25 cellular contexts compared by ENCODE assay signal in the genomic region with DNA sequence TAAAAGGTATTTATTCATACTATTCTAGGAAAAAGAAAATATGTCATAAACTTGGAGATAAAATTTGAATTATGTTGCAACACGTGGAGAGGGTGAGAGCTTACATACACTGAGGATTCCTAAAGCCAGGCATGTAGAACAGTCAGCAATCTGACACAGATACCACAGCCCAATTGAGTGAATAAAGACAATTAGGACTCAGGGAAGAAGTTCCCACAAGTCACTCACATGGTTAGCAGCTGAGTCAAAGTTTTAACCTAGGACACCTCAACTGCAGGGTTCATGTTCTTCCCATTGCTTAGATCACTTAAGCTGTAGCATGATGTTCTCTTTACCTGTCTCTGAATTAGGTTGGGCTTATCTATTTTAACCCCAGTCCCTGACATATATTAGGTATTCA.
DNase-seq lines count a peak whose midpoint lies in the region; ATAC-seq, FAIRE-seq and TF ChIP-seq lines count a peak whose summit lies in the region.
"Had no signal": no experiment of that assay in that cellular context is flagged by ENCODE, and none has a peak within 500 bp of the region (broad histone marks: within the 10 kb centered on the region; RNA-seq: fewer than 3 reads in every experiment).

No MANE protein-coding gene starts in this region.

- H3K27ac ChIP-seq in astrocyte (ENCODE audit: low read depth, low read length) (no peak overlapping the region), hepatocyte (no peak overlapping the region)
- H3K27ac ChIP-seq: BLaER1 had no signal

- no peak overlapping the region for H3K4me3 Mint-ChIP-seq in astrocyte (ENCODE audit: unreplicated experiment)
- H3K4me3 Mint-ChIP-seq: CD14-positive monocyte; CD4-positive, alpha-beta memory T cell; CD4-positive, CD25-positive, alpha-beta regulatory T cell; CD8-positive, alpha-beta memory T cell had no signal

- H3K27me3 ChIP-seq in astrocyte (ENCODE audit: insufficient read depth, low read length) (no peaks in the 10 kb centered on the region), hepatocyte (no peaks in the 10 kb centered on the region)
- H3K27me3 ChIP-seq: BE2C, BLaER1 had no signal

- DNase-seq in astrocyte (ENCODE audit: low read depth) (peak; percentile 26), kidney glomerular epithelial cell (lab: John Stamatoyannopoulos, UW) (peak; percentile 18), GM10266 (ENCODE audit: extremely low spot score) (no peak), hepatocyte (ENCODE audit: low spot score) (no peak)
- DNase-seq: 8988T; ACHN; BE2C; C1 segment of cervical spinal cord; CD4-positive, alpha-beta memory T cell; CD4-positive, CD25-positive, alpha-beta regulatory T cell; CD8-positive, alpha-beta memory T cell; COR-L47; DMS 273 treated with DMSO at 0.1 percent for 48 hours; DMS153; DMS53; DMS79; DND-41; EL; GDM1 had no signal

- H3K4me3 ChIP-seq in astrocyte (ENCODE audit: insufficient read depth, low read depth, low read length) (no peak overlapping the region), hepatocyte (no peak overlapping the region)
- H3K4me3 ChIP-seq: BLaER1 had no signal

- H3K4me2 ChIP-seq in astrocyte (ENCODE audit: low read length) (no peak overlapping the region), hepatocyte (no peak overlapping the region)
- H3K4me2 ChIP-seq: BLaER1 had no signal

- no peaks in the 10 kb centered on the region for H3K36me3 Mint-ChIP-seq in astrocyte (ENCODE audit: low read depth, unreplicated experiment)
- H3K36me3 Mint-ChIP-seq: CD14-positive monocyte; CD4-positive, alpha-beta memory T cell; CD4-positive, CD25-positive, alpha-beta regulatory T cell; CD8-positive, alpha-beta memory T cell had no signal

- TF ChIP-seq CTCF in astrocyte (IDR thresholded peaks at IDR 0.05; ENCODE audit: insufficient read depth, low read depth, low read length): no peak
- TF ChIP-seq CTCF in GM10266 (IDR thresholded peaks at IDR 0.05; ENCODE audit: control insufficient read depth, insufficient read depth, low read depth, missing control alignments): no peak
- TF ChIP-seq CTCF in hepatocyte (IDR thresholded peaks at IDR 0.05; ENCODE audit: poor library complexity): no peak

- H3K27me3 Mint-ChIP-seq in astrocyte (ENCODE audit: low read depth, unreplicated experiment): no peaks in the 10 kb centered on the region
- H3K27me3 Mint-ChIP-seq: CD4-positive, CD25-positive, alpha-beta regulatory T cell had no signal

- FAIRE-seq in astrocyte (lab: Jason Lieb, UNC): no peak
- FAIRE-seq: A204.1, GM12891, GM19239 had no signal

- H3K9ac ChIP-seq in astrocyte (ENCODE audit: low read length): no peak overlapping the region
- H3K9ac ChIP-seq: BLaER1 had no signal

- H3K9me3 ChIP-seq in astrocyte (ENCODE audit: insufficient read depth, low read depth, low read length) (no peaks in the 10 kb centered on the region), hepatocyte (ENCODE audit: low read depth) (no peaks in the 10 kb centered on the region)
- H3K9me3 ChIP-seq: BE2C, BLaER1 had no signal

- H3K4me1 ChIP-seq in astrocyte (ENCODE audit: insufficient read depth, low read length): peaks cover 7% of the 10 kb centered on the region
- H3K4me1 ChIP-seq in hepatocyte (ENCODE audit: insufficient read depth): no peaks in the 10 kb centered on the region
- H3K4me1 ChIP-seq: BE2C, BLaER1 had no signal

- H4K20me1 ChIP-seq in astrocyte (ENCODE audit: insufficient read depth, low read length) (no peaks in the 10 kb centered on the region), hepatocyte (ENCODE audit: insufficient read depth, poor library complexity, severe bottlenecking) (no peaks in the 10 kb centered on the region)
- H4K20me1 ChIP-seq: BLaER1 had no signal

- 89% methylated on average over 1 of the region's 1 CpG for WGBS in hepatocyte (ENCODE audit: low lambda C conversion rate, missing lambda C conversion rate)

- no peak for ATAC-seq in HG02970 (IDR thresholded peaks at IDR 0.05; ENCODE audit: low FRiP score, unreplicated experiment)

- H3K4me1 Mint-ChIP-seq in astrocyte (ENCODE audit: low read depth, unreplicated experiment): peaks cover 4% of the 10 kb centered on the region
- H3K4me1 Mint-ChIP-seq: CD14-positive monocyte; CD4-positive, alpha-beta memory T cell; CD4-positive, CD25-positive, alpha-beta regulatory T cell; CD8-positive, alpha-beta memory T cell had no signal

- H2AFZ ChIP-seq in astrocyte (ENCODE audit: low read depth, low read length) (no peak overlapping the region), hepatocyte (no peak overlapping the region)

- H3K9me3 Mint-ChIP-seq in astrocyte (ENCODE audit: unreplicated experiment): no peaks in the 10 kb centered on the region
- H3K9me3 Mint-ChIP-seq: CD4-positive, CD25-positive, alpha-beta regulatory T cell; CD8-positive, alpha-beta memory T cell had no signal

- no peaks in the 10 kb centered on the region for H3K79me2 ChIP-seq in astrocyte (ENCODE audit: insufficient read depth, low read length)
- H3K79me2 ChIP-seq in hepatocyte: no peaks in the 10 kb centered on the region

- H3K36me3 ChIP-seq in astrocyte (ENCODE audit: insufficient read depth, low read length): no peaks in the 10 kb centered on the region
- H3K36me3 ChIP-seq in hepatocyte (replicated peaks; ENCODE audit: insufficient read depth, low read depth): no peaks in the 10 kb centered on the region
- H3K36me3 ChIP-seq: BE2C, BLaER1 had no signal

- no peaks in the 10 kb centered on the region for H3K9me2 ChIP-seq in hepatocyte (replicated peaks; ENCODE audit: insufficient read depth)

- no peak overlapping the region for H3K27ac Mint-ChIP-seq in astrocyte (ENCODE audit: unreplicated experiment)
- H3K27ac Mint-ChIP-seq: CD14-positive monocyte; CD4-positive, alpha-beta memory T cell; CD4-positive, CD25-positive, alpha-beta regulatory T cell; CD8-positive, alpha-beta memory T cell had no signal

Comparison
In these comparisons a context has a peak if more than half of its experiments do, and no peak if none do; other contexts are left out.
1. DNase-seq: peak in astrocyte (single experiment) and kidney glomerular epithelial cell (single experiment); none in GM10266 (single experiment) and hepatocyte (single experiment).